8 cellular contexts compared by ENCODE assay signal in the genomic region with DNA sequence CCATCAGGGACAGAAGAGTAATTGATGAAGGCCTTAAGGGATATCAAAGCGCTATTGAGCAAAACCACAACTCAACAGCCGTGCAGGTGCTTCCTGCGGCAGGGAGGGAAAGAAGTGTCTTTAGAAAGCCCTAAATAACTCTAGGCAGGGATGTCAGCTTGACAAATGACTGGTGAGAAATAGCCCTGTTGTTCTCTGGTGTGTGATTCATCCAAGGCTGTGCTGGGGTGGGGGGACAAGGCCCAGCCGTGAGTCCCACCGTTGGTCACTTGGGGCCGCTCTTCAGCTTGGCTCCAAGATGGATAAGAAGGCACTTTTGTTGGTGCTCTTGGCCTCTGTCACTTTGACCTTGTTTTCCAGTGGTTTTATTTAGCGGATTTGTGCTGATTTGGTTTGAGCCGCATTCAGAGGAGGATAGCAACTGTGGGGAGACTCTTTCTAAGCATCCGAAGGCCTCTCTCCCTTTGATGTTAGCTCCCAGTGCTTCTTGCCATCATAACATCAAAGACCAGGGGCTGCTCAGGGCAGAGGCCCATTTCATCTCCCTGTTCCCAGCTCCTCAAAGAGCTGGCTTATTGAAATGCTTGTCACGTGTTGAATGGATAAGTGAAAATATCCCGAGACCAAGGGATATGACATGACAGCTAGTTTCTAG.
DNase-seq lines count a peak whose midpoint lies in the region; ATAC-seq and TF ChIP-seq lines count a peak whose summit lies in the region.

No MANE protein-coding gene starts in this region.

- DNase-seq in NCI-H526 (lab: John Stamatoyannopoulos, UW) (peak; percentile 65 to 73), NCI-H526 treated with DMSO at 0.1 percent for 48 hours (lab: John Stamatoyannopoulos, UW) (no peak), HPDE6-E6E7 (ENCODE audit: extremely low spot score) (peak; percentile 28), SK-N-DZ (ENCODE audit: low spot score) (peak; percentile 35), fibroblast of pulmonary artery (ENCODE audit: low read depth) (peak; percentile 86), occipital lobe (lab: John Stamatoyannopoulos, UW) (peak; percentile 65), NCI-H774 (lab: John Stamatoyannopoulos, UW) (no peak)

- TF ChIP-seq CTCF in fibroblast of pulmonary artery (IDR thresholded peaks at IDR 0.05; ENCODE audit: low read length, missing control alignments) = peak; percentile 60

- no peak overlapping the region for H3K4me3 ChIP-seq in fibroblast of pulmonary artery (replicated peaks; ENCODE audit: low read depth, low read length)

- ATAC-seq in HG03045 (IDR thresholded peaks at IDR 0.05; ENCODE audit: unreplicated experiment) = no peak

Comparison
In these comparisons a context has a peak if more than half of its experiments do, and no peak if none do; other contexts are left out.
1. DNase-seq: peak in NCI-H526 (2 of 2), HPDE6-E6E7 (single experiment), SK-N-DZ (single experiment), fibroblast of pulmonary artery (single experiment) and occipital lobe (single experiment); none in NCI-H526 treated with DMSO at 0.1 percent for 48 hours (single experiment) and NCI-H774 (single experiment).